In genomic region chr7:100400656-100401055, GRCh38 we compare ENCODE assay signal across 12 cellular contexts. TPM values are rescaled to one million over a fixed set of nuclear protein-coding genes. Genes with fewer than 3 reads are reported as not detected.
DNase-seq lines count a peak whose midpoint lies in the region; ATAC-seq and TF ChIP-seq lines count a peak whose summit lies in the region.
"Had no signal": no experiment of that assay in that cellular context is flagged by ENCODE, and none has a peak within 500 bp of the region (broad histone marks: within the 10 kb centered on the region; RNA-seq: fewer than 3 reads in every experiment).

No MANE protein-coding gene starts in this region.

- no peak overlapping the region for H3K27ac Mint-ChIP-seq in stimulated activated memory B cell treated with anti-CD40 and anti-IgM and Interleukin-4, amounts not matched to agents 10 μg/mL and 1 μg/mL and 100 μg/mL, for 72 hours
- H3K27ac Mint-ChIP-seq in stimulated activated naive CD8-positive, alpha-beta T cell treated with anti-CD3 and anti-CD28 coated beads, Interleukin-15, amount 100 ng/mL, for 72 hours = no peak overlapping the region
- H3K27ac Mint-ChIP-seq: activated T-helper 1 cell treated with anti-CD3 and anti-CD28 coated beads, Interleukin-12 subunit alpha, Interleukin-12 subunit beta, Interleukin-2, Interleukin-4 antibody, amounts not matched to agents 30 ng/mL and 10 ng/mL and 1 ng/mL, durations not matched to agents 14 hours and 24 hours and 36 hours had no signal

- H3K27ac ChIP-seq in A673 (ENCODE audit: low read depth, low read length, poor library complexity, severe bottlenecking) = no peak overlapping the region
- no peak overlapping the region for H3K27ac ChIP-seq in SK-N-SH (ENCODE audit: low read depth in 2 of 2, low read length in 1 of 2)
- H3K27ac ChIP-seq in body of pancreas = no peak overlapping the region

- H3K9me3 ChIP-seq in A673 (ENCODE audit: low read depth, low read length, poor library complexity, severe bottlenecking) (no peaks in the 10 kb centered on the region), SK-N-SH (no peaks in the 10 kb centered on the region), body of pancreas (no peaks in the 10 kb centered on the region)

- no peak for ATAC-seq in stimulated activated memory B cell treated with anti-CD40 and anti-IgM and Interleukin-4, amounts not matched to agents 10 μg/mL and 1 μg/mL and 100 μg/mL, for 72 hours
- ATAC-seq in stimulated activated naive CD8-positive, alpha-beta T cell treated with anti-CD3 and anti-CD28 coated beads, Interleukin-15, amount 100 ng/mL, for 72 hours = no peak
- ATAC-seq in body of pancreas = no peak

- H3K36me3 ChIP-seq in A673 (ENCODE audit: insufficient read depth, low read length, poor library complexity, severe bottlenecking) (no peaks in the 10 kb centered on the region), SK-N-SH (replicated peaks in 1 of 2; ENCODE audit: control insufficient read depth in 1 of 2, insufficient read depth in 2 of 2, low read length in 1 of 2) (no peaks in the 10 kb centered on the region), body of pancreas (replicated peaks in 1 of 2; ENCODE audit: insufficient read depth in 1 of 2, low read depth in 2 of 2) (no peaks in the 10 kb centered on the region)

- POLR2A ChIA-PET in A673 (lab: Charles Lee; ENCODE audit: low non-redundant PET) (no interaction called here), SK-N-SH (lab: Yijun Ruan, JAX) (no interaction called here)

- H2AFZ ChIP-seq in SK-N-SH (ENCODE audit: low read depth) = no peak overlapping the region

- CTCF ChIA-PET in A673 (lab: Charles Lee) = no interaction called here
- CTCF ChIA-PET in SK-N-SH (lab: Yijun Ruan, JAX) = interaction anchor here (1.3 to 2.0 kb wide), 4 partner anchors 11 to 168 kb away, joined by 3 to 6 read pairs (median 5); no protein-coding TSS in a partner anchor

- no peak overlapping the region for H3K4me3 Mint-ChIP-seq in stimulated activated memory B cell treated with anti-CD40 and anti-IgM and Interleukin-4, amounts not matched to agents 10 μg/mL and 1 μg/mL and 100 μg/mL, for 72 hours
- no peak overlapping the region for H3K4me3 Mint-ChIP-seq in stimulated activated naive CD8-positive, alpha-beta T cell treated with anti-CD3 and anti-CD28 coated beads, Interleukin-15, amount 100 ng/mL, for 72 hours
- H3K4me3 Mint-ChIP-seq: activated T-helper 1 cell treated with anti-CD3 and anti-CD28 coated beads, Interleukin-12 subunit alpha, Interleukin-12 subunit beta, Interleukin-2, Interleukin-4 antibody, amounts not matched to agents 30 ng/mL and 10 ng/mL and 1 ng/mL, durations not matched to agents 14 hours and 24 hours and 36 hours; CD8-positive, alpha-beta memory T cell had no signal

- 84% methylated on average over 9 of the region's 11 CpGs for WGBS in SK-N-SH (ENCODE audit: low lambda C conversion rate)
- 85 to 87% methylated on average over 11 of the region's 11 CpGs for WGBS in body of pancreas, 2 donors

- H3K9me2 ChIP-seq in SK-N-SH = no peaks in the 10 kb centered on the region

- peaks cover 28% of the 10 kb centered on the region for H3K4me1 Mint-ChIP-seq in stimulated activated memory B cell treated with anti-CD40 and anti-IgM and Interleukin-4, amounts not matched to agents 10 μg/mL and 1 μg/mL and 100 μg/mL, for 72 hours
- H3K4me1 Mint-ChIP-seq in stimulated activated naive CD8-positive, alpha-beta T cell treated with anti-CD3 and anti-CD28 coated beads, Interleukin-15, amount 100 ng/mL, for 72 hours = peaks cover 30% of the 10 kb centered on the region

- H3K4me3 ChIP-seq in A673 (ENCODE audit: low read depth, low read length, poor library complexity, severe bottlenecking) (no peak overlapping the region), GM12865 (ENCODE audit: low read depth, low read length) (no peak overlapping the region), SK-N-SH (ENCODE audit: low read depth in 2 of 2, low read length in 1 of 2) (no peak overlapping the region), fibroblast of villous mesenchyme (ENCODE audit: low read depth, low read length) (no peak overlapping the region), body of pancreas (no peak overlapping the region)

- peak; percentile 49 for TF ChIP-seq CTCF in A673 (conservative IDR thresholded peaks at IDR 0.05; ENCODE audit: low read depth, low read length)
- peak; percentile 3 for TF ChIP-seq CTCF in GM12865 (IDR thresholded peaks at IDR 0.05; ENCODE audit: insufficient read depth, low read depth, low read length, missing control alignments)
- 0 out of 2 replicates have a peak, but pooled peaks have one; percentile 21 for TF ChIP-seq CTCF in SK-N-SH (IDR thresholded peaks at IDR 0.05)
- TF ChIP-seq CTCF in fibroblast of villous mesenchyme (IDR thresholded peaks at IDR 0.05; ENCODE audit: insufficient read depth, low read depth, low read length) = peak; percentile 17
- no peak for TF ChIP-seq CTCF in body of pancreas (IDR thresholded peaks at IDR 0.05)

- H3K9ac ChIP-seq in SK-N-SH = no peak overlapping the region

- no peaks in the 10 kb centered on the region for H3K36me3 Mint-ChIP-seq in stimulated activated memory B cell treated with anti-CD40 and anti-IgM and Interleukin-4, amounts not matched to agents 10 μg/mL and 1 μg/mL and 100 μg/mL, for 72 hours

- no peaks in the 10 kb centered on the region for H3K9me3 Mint-ChIP-seq in stimulated activated memory B cell treated with anti-CD40 and anti-IgM and Interleukin-4, amounts not matched to agents 10 μg/mL and 1 μg/mL and 100 μg/mL, for 72 hours
- H3K9me3 Mint-ChIP-seq in stimulated activated naive CD8-positive, alpha-beta T cell treated with anti-CD3 and anti-CD28 coated beads, Interleukin-15, amount 100 ng/mL, for 72 hours = no peaks in the 10 kb centered on the region
- H3K9me3 Mint-ChIP-seq: activated T-helper 1 cell treated with anti-CD3 and anti-CD28 coated beads, Interleukin-12 subunit alpha, Interleukin-12 subunit beta, Interleukin-2, Interleukin-4 antibody, amounts not matched to agents 30 ng/mL and 10 ng/mL and 1 ng/mL, durations not matched to agents 14 hours and 24 hours and 36 hours; CD8-positive, alpha-beta memory T cell had no signal

- DNase-seq in A673 (ENCODE audit: low spot score) = peak; percentile 47
- peak; percentile 48 for DNase-seq in GM12865 (ENCODE audit: low read depth)
- peak; percentile 50 for DNase-seq in SK-N-SH
- DNase-seq in fibroblast of villous mesenchyme (ENCODE audit: low read depth) = peak; percentile 7
- no peak for DNase-seq in stimulated activated naive CD8-positive, alpha-beta T cell treated with anti-CD3 and anti-CD28 coated beads, Interleukin-15, amount 100 ng/mL, for 72 hours
- DNase-seq in body of pancreas = no peak
- no peak for DNase-seq in NCI-H2081 treated with DMSO at 0.1 percent for 48 hours (lab: John Stamatoyannopoulos, UW)
- DNase-seq: CD8-positive, alpha-beta memory T cell; effector memory CD4-positive, alpha-beta T cell; NCI-H1436 treated with DMSO at 0.1 percent for 48 hours had no signal

- H3K27me3 ChIP-seq in A673 (replicated peaks; ENCODE audit: insufficient read depth, low read depth, low read length, poor library complexity) = no peaks in the 10 kb centered on the region
- H3K27me3 ChIP-seq in SK-N-SH (ENCODE audit: insufficient read depth) = no peaks in the 10 kb centered on the region
- no peaks in the 10 kb centered on the region for H3K27me3 ChIP-seq in body of pancreas

- H4K20me1 ChIP-seq in SK-N-SH (ENCODE audit: insufficient read depth) = no peaks in the 10 kb centered on the region

- TF ChIP-seq POLR2A in body of pancreas (IDR thresholded peaks at IDR 0.05) = no peak

- H3K4me2 ChIP-seq in SK-N-SH = no peak overlapping the region

- no peaks in the 10 kb centered on the region for H3K79me2 ChIP-seq in SK-N-SH (ENCODE audit: insufficient read depth)

- TF ChIP-seq EP300 in SK-N-SH (IDR thresholded peaks at IDR 0.05; ENCODE audit: borderline replicate concordance in 1 of 2, low read depth in 1 of 2, low read length in 1 of 2) = no peak

- H3F3A ChIP-seq in SK-N-SH (replicated peaks; ENCODE audit: insufficient read depth) = no peaks in the 10 kb centered on the region

- no peaks in the 10 kb centered on the region for H3K4me1 ChIP-seq in A673 (ENCODE audit: insufficient read depth, low read length, poor library complexity, severe bottlenecking)
- peaks cover 0 to 5% of the 10 kb centered on the region in 2 experiments; a peak in 1 of 4 replicates for H3K4me1 ChIP-seq in SK-N-SH (ENCODE audit: control insufficient read depth in 1 of 2, insufficient read depth in 2 of 2, low read depth in 1 of 2, low read length in 1 of 2)
- no peaks in the 10 kb centered on the region for H3K4me1 ChIP-seq in body of pancreas

- TF ChIP-seq RAD21 in SK-N-SH (IDR thresholded peaks at IDR 0.05; ENCODE audit: low read length) = peak; percentile 55

- no TSS peak for BruUV-seq in A673 (replicated peaks; lab: Mats Ljungman, UMichigan)

- intact Hi-C loops in A673 (cut with micrococcal nuclease; ENCODE audit: unreplicated experiment) (no loop called here), body of pancreas (cut with DNase I) (no loop called here)

- no peaks in the 10 kb centered on the region for H3K27me3 Mint-ChIP-seq in stimulated activated memory B cell treated with anti-CD40 and anti-IgM and Interleukin-4, amounts not matched to agents 10 μg/mL and 1 μg/mL and 100 μg/mL, for 72 hours
- H3K27me3 Mint-ChIP-seq in stimulated activated naive CD8-positive, alpha-beta T cell treated with anti-CD3 and anti-CD28 coated beads, Interleukin-15, amount 100 ng/mL, for 72 hours = peaks cover 13% of the 10 kb centered on the region
- H3K27me3 Mint-ChIP-seq: CD8-positive, alpha-beta memory T cell had no signal

RNA-seq across cellular contexts. Expression of gene PILRA, which starts 27.4 kb away (rescaled TPM):
- total RNA-seq in A673 (2021) (1.5 and 2.0 TPM in 2 replicates), fibroblast of villous mesenchyme (0.43 TPM in 1 of 2 replicates, not detected in the other), body of pancreas (1 to 10 TPM in 1 of 2 donors, not detected in 1; 7.0 TPM)
- polyA plus RNA-seq in SK-N-SH (2012; rRNA removed) = 0.89 and 0.99 TPM in 2 replicates
- polyA plus RNA-seq in SK-N-SH (2012; cell fraction: cytosol; rRNA removed) = 0.30 and 0.60 TPM in 2 replicates
- polyA plus RNA-seq in SK-N-SH (2012; cell fraction: nucleus; rRNA removed) = 8.0 and 8.2 TPM in 2 replicates

RNA-seq across cellular contexts. Expression of gene ZCWPW1, which starts 27.8 kb away (rescaled TPM):
- total RNA-seq in A673 (2021) (0.45 and 1.1 TPM in 2 replicates), fibroblast of villous mesenchyme (0.43 and 0.64 TPM in 2 replicates), body of pancreas (1 to 10 TPM; 1.6 to 3.3 TPM)
- 3.4 and 4.1 TPM in 2 replicates for polyA plus RNA-seq in SK-N-SH (2012; rRNA removed)
- 3.1 and 3.5 TPM in 2 replicates for polyA plus RNA-seq in SK-N-SH (2012; cell fraction: cytosol; rRNA removed)
- polyA plus RNA-seq in SK-N-SH (2012; cell fraction: nucleus; rRNA removed) = 10.2 and 15.5 TPM in 2 replicates

RNA-seq across cellular contexts. Expression of gene MEPCE, which starts 29.0 kb away (rescaled TPM):
- 65.3 and 85.9 TPM in 2 replicates for total RNA-seq in A673 (2021)
- polyA plus RNA-seq in SK-N-SH (2012; rRNA removed) = 16.7 and 20.2 TPM in 2 replicates
- polyA plus RNA-seq in SK-N-SH (2012; cell fraction: cytosol; rRNA removed) = 13.7 and 17.2 TPM in 2 replicates
- 45.2 and 52.4 TPM in 2 replicates for polyA plus RNA-seq in SK-N-SH (2012; cell fraction: nucleus; rRNA removed)
- 23.2 and 29.4 TPM in 2 replicates for total RNA-seq in fibroblast of villous mesenchyme
- total RNA-seq in body of pancreas = 10 to 100 TPM; 14.0 to 34.9 TPM

RNA-seq across cellular contexts. Expression of gene PPP1R35, which starts 35.6 kb away (rescaled TPM):
- total RNA-seq in A673 (2021) (27.3 and 37.3 TPM in 2 replicates), fibroblast of villous mesenchyme (14.8 and 15.1 TPM in 2 replicates), body of pancreas (10 to 100 TPM; 39.4 to 69.2 TPM)
- 66.9 and 75.9 TPM in 2 replicates for polyA plus RNA-seq in SK-N-SH (2012; rRNA removed)
- 26.7 and 37.5 TPM in 2 replicates for polyA plus RNA-seq in SK-N-SH (2012; cell fraction: cytosol; rRNA removed)
- polyA plus RNA-seq in SK-N-SH (2012; cell fraction: nucleus; rRNA removed) = 280 and 468 TPM in 2 replicates

RNA-seq across cellular contexts. Expression of gene PILRB, which starts 42.7 kb away (rescaled TPM):
- 26.5 and 31.0 TPM in 2 replicates for total RNA-seq in A673 (2021)
- polyA plus RNA-seq in SK-N-SH (2012; rRNA removed) = 55.4 and 63.7 TPM in 2 replicates
- polyA plus RNA-seq in SK-N-SH (2012; cell fraction: cytosol; rRNA removed) = 12.7 and 18.0 TPM in 2 replicates
- 418 and 421 TPM in 2 replicates for polyA plus RNA-seq in SK-N-SH (2012; cell fraction: nucleus; rRNA removed)
- total RNA-seq in fibroblast of villous mesenchyme = 10.0 and 11.7 TPM in 2 replicates
- total RNA-seq in body of pancreas = 10 to 100 TPM; 63.3 to 65.6 TPM

Comparison
In these comparisons a context has a peak if more than half of its experiments do, and no peak if none do; other contexts are left out.
1. DNase-seq: peak in A673 (single experiment), GM12865 (single experiment), SK-N-SH (single experiment) and fibroblast of villous mesenchyme (single experiment); none in stimulated activated naive CD8-positive, alpha-beta T cell treated with anti-CD3 and anti-CD28 coated beads, Interleukin-15, amount 100 ng/mL, for 72 hours (0 of 2), body of pancreas (0 of 4) and NCI-H2081 treated with DMSO at 0.1 percent for 48 hours (single experiment).
2. CTCF ChIP-seq: peak in A673 (single experiment), GM12865 (single experiment), SK-N-SH (single experiment) and fibroblast of villous mesenchyme (single experiment); none in body of pancreas (0 of 7).